ENCODE assay signal across 8 cellular contexts in the genomic region with DNA sequence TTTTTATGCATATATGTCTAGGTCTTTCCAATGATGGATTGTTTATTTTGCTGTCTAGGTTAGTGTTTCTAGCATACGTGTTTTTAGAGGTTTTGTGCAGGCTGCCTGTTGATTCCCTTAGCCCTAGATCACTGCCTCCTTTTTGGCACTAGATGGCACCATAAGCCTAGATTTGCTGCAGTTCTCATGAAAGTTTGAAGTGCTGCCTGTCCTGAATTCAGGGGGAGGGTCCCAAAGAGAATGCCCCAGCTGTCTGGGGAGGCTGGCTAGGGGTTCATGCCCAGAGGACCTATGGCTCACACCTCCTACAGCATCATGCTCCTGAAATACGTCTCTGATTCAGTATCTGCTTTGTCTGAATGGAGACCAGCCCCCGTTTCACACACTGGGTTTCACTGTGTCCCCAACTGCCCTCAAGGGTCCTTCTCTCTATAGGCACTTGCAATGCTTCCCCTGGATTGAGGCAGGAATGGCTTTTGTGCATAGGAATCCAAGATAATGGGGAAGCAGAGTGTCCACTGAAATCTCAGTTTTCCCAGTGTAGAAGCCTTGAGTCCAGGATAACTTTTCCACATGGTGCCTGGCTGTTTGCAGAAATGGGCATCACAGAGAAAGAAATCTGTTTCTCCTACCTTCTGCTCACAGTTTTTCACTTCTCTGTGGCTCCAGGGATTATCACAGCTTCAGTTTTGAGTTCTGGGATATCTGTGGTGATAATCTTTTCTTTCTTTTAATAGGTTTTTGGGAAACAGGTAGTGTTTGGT. TPM values are rescaled to one million over a fixed set of nuclear protein-coding genes. Genes with fewer than 3 reads are reported as not detected.
A peak's percentile ranks its signal among the peaks of the same experiment; 100 is the strongest.
DNase-seq lines count a peak whose midpoint lies in the region; ATAC-seq and TF ChIP-seq lines count a peak whose summit lies in the region.

No MANE protein-coding gene starts in this region.

- H3K9me3 Mint-ChIP-seq in CD4-positive, alpha-beta memory T cell = peaks cover 0 to 12% (median 10%) of the 10 kb centered on the region in 8 donors
- peaks cover 7% of the 10 kb centered on the region for H3K9me3 Mint-ChIP-seq in activated CD4-positive, alpha-beta memory T cell treated with anti-CD3 and anti-CD28 coated beads, Interleukin-2, amount 10 ng/mL, durations not matched to agents 7 days and 5 days
- H3K9me3 Mint-ChIP-seq in type B pancreatic cell = peaks cover 11% of the 10 kb centered on the region

- CTCF ChIA-PET in CD4-positive, alpha-beta memory T cell (lab: Charles Lee; ENCODE audit: partially characterized antibody) = interaction anchor here (0.9 to 8.4 kb wide), 9 partner anchors 13 to 758 kb away, joined by 3 to 107 read pairs (median 4); partner anchors contain the start of gene TXNRD1
- CTCF ChIA-PET in activated CD4-positive, alpha-beta memory T cell treated with anti-CD3 and anti-CD28 coated beads, Interleukin-2, amount 10 ng/mL, durations not matched to agents 7 days and 5 days (lab: Charles Lee) = interaction anchor here (0.6 to 6.9 kb wide), 7 partner anchors 20 to 890 kb away, joined by 3 to 40 read pairs (median 3); no protein-coding TSS in a partner anchor

- H3K27ac Mint-ChIP-seq in CD4-positive, alpha-beta memory T cell = no peak overlapping the region
- H3K27ac Mint-ChIP-seq in activated CD4-positive, alpha-beta memory T cell treated with anti-CD3 and anti-CD28 coated beads, Interleukin-2, amount 10 ng/mL, durations not matched to agents 7 days and 5 days = no peak overlapping the region
- no peak overlapping the region for H3K27ac Mint-ChIP-seq in type B pancreatic cell

- peaks cover 7 to 8% of the 10 kb centered on the region in 2 donors for H3K27me3 Mint-ChIP-seq in CD4-positive, alpha-beta memory T cell
- H3K27me3 Mint-ChIP-seq in activated CD4-positive, alpha-beta memory T cell treated with anti-CD3 and anti-CD28 coated beads, Interleukin-2, amount 10 ng/mL, durations not matched to agents 7 days and 5 days = peaks cover 15% of the 10 kb centered on the region
- H3K27me3 Mint-ChIP-seq in type B pancreatic cell = peaks cover 3% of the 10 kb centered on the region

- H3K27ac ChIP-seq in CD4-positive, alpha-beta memory T cell (ENCODE audit: low read depth, low read length) = no peak overlapping the region

- peak; percentile 96 for TF ChIP-seq CTCF in epithelial cell of esophagus (IDR thresholded peaks at IDR 0.05; ENCODE audit: insufficient read depth, low read depth, low read length, missing control alignments)
- TF ChIP-seq CTCF in type B pancreatic cell (conservative IDR thresholded peaks at IDR 0.05) = peak; percentile 90

- in situ Hi-C loops in HAP-1 (cut with MboI; ENCODE audit: low sequenced_read_pairs) = loop anchor here (5.0 to 25.0 kb wide), 2 partner anchors 166 to 1186 kb away; no protein-coding TSS in a partner anchor

- H3K4me1 Mint-ChIP-seq in CD4-positive, alpha-beta memory T cell = peaks cover 2 to 4% (median 3%) of the 10 kb centered on the region in 4 donors
- H3K4me1 Mint-ChIP-seq in activated CD4-positive, alpha-beta memory T cell treated with anti-CD3 and anti-CD28 coated beads, Interleukin-2, amount 10 ng/mL, durations not matched to agents 7 days and 5 days = peaks cover 4% of the 10 kb centered on the region
- no peaks in the 10 kb centered on the region for H3K4me1 Mint-ChIP-seq in type B pancreatic cell (ENCODE audit: unreplicated experiment)

- H3K4me3 Mint-ChIP-seq in CD4-positive, alpha-beta memory T cell = peak overlapping the region in 2 of 8 donors; percentile 3 to 22
- H3K4me3 Mint-ChIP-seq in activated CD4-positive, alpha-beta memory T cell treated with anti-CD3 and anti-CD28 coated beads, Interleukin-2, amount 10 ng/mL, durations not matched to agents 7 days and 5 days = no peak overlapping the region
- no peak overlapping the region for H3K4me3 Mint-ChIP-seq in type B pancreatic cell

- no peaks in the 10 kb centered on the region for H3K36me3 ChIP-seq in CD4-positive, alpha-beta memory T cell (ENCODE audit: insufficient read depth, low read length)
- H3K36me3 ChIP-seq in HAP-1 (replicated peaks) = no peaks in the 10 kb centered on the region

- POLR2A ChIA-PET in CD4-positive, alpha-beta memory T cell (lab: Charles Lee; ENCODE audit: partially characterized antibody) = no interaction called here
- POLR2A ChIA-PET in activated CD4-positive, alpha-beta memory T cell treated with anti-CD3 and anti-CD28 coated beads, Interleukin-2, amount 10 ng/mL, durations not matched to agents 7 days and 5 days (lab: Charles Lee) = no interaction called here

- no peak overlapping the region for H3K4me3 ChIP-seq in CD4-positive, alpha-beta memory T cell (ENCODE audit: low read length in 2 of 2)
- H3K4me3 ChIP-seq in HAP-1 (no peak overlapping the region), epithelial cell of esophagus (ENCODE audit: low read length) (no peak overlapping the region)

- DNase-seq in CD4-positive, alpha-beta memory T cell = peak; percentile 59 to 69 (median 65)
- DNase-seq in HAP-1 (ENCODE audit: low spot score in 2 of 2) = peak; percentile 62 to 67
- peak; percentile 82 for DNase-seq in NCI-H82 (lab: John Stamatoyannopoulos, UW)
- DNase-seq in activated CD4-positive, alpha-beta memory T cell treated with anti-CD3 and anti-CD28 coated beads, Interleukin-2, amount 10 ng/mL, durations not matched to agents 7 days and 5 days = peak; percentile 52
- peak; percentile 69 for DNase-seq in epithelial cell of esophagus (ENCODE audit: low read depth)
- DNase-seq in myocyte (ENCODE audit: low read depth) = peak; percentile 71
- DNase-seq in type B pancreatic cell (ENCODE audit: extremely low spot score, unreplicated experiment) = no peak

- H3K9me3 ChIP-seq in CD4-positive, alpha-beta memory T cell (ENCODE audit: control insufficient read depth in 1 of 2, low read length in 2 of 2) = no peaks in the 10 kb centered on the region
- H3K9me3 ChIP-seq in HAP-1 = no peaks in the 10 kb centered on the region

- H3K36me3 Mint-ChIP-seq in CD4-positive, alpha-beta memory T cell = peaks cover 3 to 9% of the 10 kb centered on the region in 2 donors
- peaks cover 8% of the 10 kb centered on the region for H3K36me3 Mint-ChIP-seq in activated CD4-positive, alpha-beta memory T cell treated with anti-CD3 and anti-CD28 coated beads, Interleukin-2, amount 10 ng/mL, durations not matched to agents 7 days and 5 days (ENCODE audit: low read depth)
- H3K36me3 Mint-ChIP-seq in type B pancreatic cell = peaks cover 4% of the 10 kb centered on the region

- no peaks in the 10 kb centered on the region for H3K4me1 ChIP-seq in CD4-positive, alpha-beta memory T cell (ENCODE audit: insufficient read depth, low read length)
- peaks cover 12% of the 10 kb centered on the region for H3K4me1 ChIP-seq in HAP-1

- H3K27me3 ChIP-seq in CD4-positive, alpha-beta memory T cell (ENCODE audit: insufficient read depth, low read length) = no peaks in the 10 kb centered on the region
- H3K27me3 ChIP-seq in HAP-1 (ENCODE audit: low read depth) = no peaks in the 10 kb centered on the region

- intact Hi-C loops in CD4-positive, alpha-beta memory T cell (cut with micrococcal nuclease) = loop anchor here (1.0 kb wide), 4 partner anchors 14 to 852 kb away; partner anchors contain the start of gene TXNRD1

- no peak for ATAC-seq in HG03039 (IDR thresholded peaks at IDR 0.05; ENCODE audit: unreplicated experiment)

RNA-seq across cellular contexts. Expression of gene TXNRD1, which starts 14.2 kb away (rescaled TPM):
- total RNA-seq in CD4-positive, alpha-beta memory T cell = 10 to 100 TPM; 57.6 to 64.5 TPM
- 10 to 100 TPM; 32.2 to 35.8 TPM for polyA plus RNA-seq in CD4-positive, alpha-beta memory T cell
- 100 to 1,000 TPM; 108 to 112 TPM for total RNA-seq in activated CD4-positive, alpha-beta memory T cell treated with anti-CD3 and anti-CD28 coated beads, Interleukin-2, amount 10 ng/mL, durations not matched to agents 7 days and 5 days
- total RNA-seq in myocyte (127 and 185 TPM in 2 replicates), type B pancreatic cell (ENCODE audit: low replicate concordance) (94.7 and 157 TPM in 2 replicates)
- polyA plus RNA-seq in myocyte (2012) = 112 TPM
